ENCODE assay signal across 19 cellular contexts in the genomic region with DNA sequence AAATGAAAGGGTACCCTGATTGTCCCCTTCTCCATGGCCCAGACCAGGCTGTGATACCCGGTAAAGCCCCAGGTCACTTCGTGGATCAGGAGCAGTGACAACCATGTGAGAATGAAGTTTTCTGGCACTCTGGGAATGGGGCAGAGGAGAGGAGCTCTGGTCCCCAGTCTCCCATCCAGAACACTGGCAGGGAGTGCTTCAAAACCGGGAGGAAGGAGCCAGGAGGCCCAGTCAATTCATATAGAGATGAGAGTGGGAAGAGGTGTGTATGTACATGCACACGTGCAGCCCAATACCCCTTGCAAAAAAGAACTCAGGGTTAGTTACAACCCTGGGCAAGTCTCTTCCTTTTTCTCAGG.
"Had no signal": no experiment of that assay in that cellular context is flagged by ENCODE, and none has a peak within 500 bp of the region (broad histone marks: within the 10 kb centered on the region; RNA-seq: fewer than 3 reads in every experiment).

No MANE protein-coding gene starts in this region.

- H3K4me1 Mint-ChIP-seq: activated CD8-positive, alpha-beta memory T cell treated with anti-CD3 and anti-CD28 coated beads, Interleukin-2, amount 10 ng/mL, durations not matched to agents 7 days and 5 days had no signal

- ATAC-seq: activated CD8-positive, alpha-beta memory T cell treated with anti-CD3 and anti-CD28 coated beads, Interleukin-2, amount 10 ng/mL, durations not matched to agents 7 days and 5 days; left lung; WTC11 had no signal

- H3K36me3 ChIP-seq: brain microvascular endothelial cell, left lung, tibial nerve, vagina had no signal

- DNase-seq: activated CD4-positive, alpha-beta memory T cell treated with anti-CD3 and anti-CD28 coated beads for 36 hours; activated CD4-positive, alpha-beta T cell treated with anti-CD3 and anti-CD28 coated beads for 4 hours; activated CD8-positive, alpha-beta memory T cell treated with anti-CD3 and anti-CD28 coated beads, Interleukin-2, amount 10 ng/mL, durations not matched to agents 7 days and 5 days; activated naive CD4-positive, alpha-beta T cell treated with anti-CD3 and anti-CD28 coated beads for 36 hours; aorta; brain microvascular endothelial cell; central memory CD4-positive, alpha-beta T cell; foreskin melanocyte; hypothalamus; kidney; left lung; stimulated activated CD4-positive, alpha-beta T cell treated with anti-CD3 and anti-CD28 coated beads, Interleukin-2, amount 100 ng/mL, for 48 hours; T-helper 2 cell had no signal

- H3K27ac Mint-ChIP-seq: activated CD4-positive, alpha-beta memory T cell treated with anti-CD3 and anti-CD28 coated beads for 36 hours; activated CD8-positive, alpha-beta memory T cell treated with anti-CD3 and anti-CD28 coated beads, Interleukin-2, amount 10 ng/mL, durations not matched to agents 7 days and 5 days; activated naive CD4-positive, alpha-beta T cell treated with anti-CD3 and anti-CD28 coated beads for 36 hours; progenitor cell of endocrine pancreas; stimulated activated naive CD8-positive, alpha-beta T cell treated with anti-CD3 and anti-CD28 coated beads, Interleukin-15, Interleukin-2, amounts not matched to agents 100 ng/mL and 50 ng/mL, for 24 hours; WTC11 had no signal

- H3K27me3 Mint-ChIP-seq: activated CD4-positive, alpha-beta memory T cell treated with anti-CD3 and anti-CD28 coated beads for 36 hours; stimulated activated naive CD8-positive, alpha-beta T cell treated with anti-CD3 and anti-CD28 coated beads, Interleukin-15, Interleukin-2, amounts not matched to agents 100 ng/mL and 50 ng/mL, for 24 hours had no signal

- H3K4me3 ChIP-seq: dorsolateral prefrontal cortex, left lung, tibial nerve, vagina had no signal

- H3K9me3 ChIP-seq: left lung, tibial nerve, vagina had no signal

- H3K27ac ChIP-seq: brain microvascular endothelial cell, dorsolateral prefrontal cortex, left lung, tibial nerve, vagina had no signal

- H3K4me3 Mint-ChIP-seq: activated CD4-positive, alpha-beta memory T cell treated with anti-CD3 and anti-CD28 coated beads for 36 hours; activated CD8-positive, alpha-beta memory T cell treated with anti-CD3 and anti-CD28 coated beads, Interleukin-2, amount 10 ng/mL, durations not matched to agents 7 days and 5 days; activated naive CD4-positive, alpha-beta T cell treated with anti-CD3 and anti-CD28 coated beads for 36 hours; stimulated activated naive CD8-positive, alpha-beta T cell treated with anti-CD3 and anti-CD28 coated beads, Interleukin-15, Interleukin-2, amounts not matched to agents 100 ng/mL and 50 ng/mL, for 24 hours; WTC11 had no signal

- H3K9me3 Mint-ChIP-seq: activated CD4-positive, alpha-beta memory T cell treated with anti-CD3 and anti-CD28 coated beads for 36 hours; activated naive CD4-positive, alpha-beta T cell treated with anti-CD3 and anti-CD28 coated beads for 36 hours; stimulated activated naive CD8-positive, alpha-beta T cell treated with anti-CD3 and anti-CD28 coated beads, Interleukin-15, Interleukin-2, amounts not matched to agents 100 ng/mL and 50 ng/mL, for 24 hours; WTC11 had no signal

- H3K36me3 Mint-ChIP-seq: activated CD4-positive, alpha-beta memory T cell treated with anti-CD3 and anti-CD28 coated beads for 36 hours; activated CD8-positive, alpha-beta memory T cell treated with anti-CD3 and anti-CD28 coated beads, Interleukin-2, amount 10 ng/mL, durations not matched to agents 7 days and 5 days; WTC11 had no signal

- H3K27me3 ChIP-seq: brain microvascular endothelial cell, dorsolateral prefrontal cortex, tibial nerve, vagina had no signal
